Comparison of ENCODE assay signal across 24 cellular contexts in the genomic region with DNA sequence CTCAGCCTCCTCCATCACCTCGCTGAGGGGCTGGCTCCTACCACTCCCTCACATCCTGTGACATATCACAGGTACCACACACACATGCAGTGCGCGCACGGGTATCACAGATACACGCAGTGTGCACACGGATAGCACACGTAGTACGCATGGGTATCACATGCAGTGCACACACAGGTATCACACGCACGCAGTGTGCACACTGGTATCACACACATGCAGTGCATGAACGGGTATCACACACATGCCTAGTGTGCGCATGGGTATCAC. TPM values are rescaled to one million over a fixed set of nuclear protein-coding genes. Genes with fewer than 3 reads are reported as not detected.
DNase-seq lines count a peak whose midpoint lies in the region; ATAC-seq and FAIRE-seq lines count a peak whose summit lies in the region.
"Had no signal": no experiment of that assay in that cellular context is flagged by ENCODE, and none has a peak within 500 bp of the region (broad histone marks: within the 10 kb centered on the region; RNA-seq: fewer than 3 reads in every experiment).

No MANE protein-coding gene starts in this region.

- no peaks in the 10 kb centered on the region for H3K27me3 ChIP-seq in naive thymus-derived CD4-positive, alpha-beta T cell (ENCODE audit: control insufficient read depth in 2 of 2, insufficient read depth in 2 of 2, low read length in 2 of 2)
- H3K27me3 ChIP-seq: gastrocnemius medialis, upper lobe of left lung had no signal

- H3K4me3 ChIP-seq in naive thymus-derived CD4-positive, alpha-beta T cell (ENCODE audit: low read length), result no peak overlapping the region
- H3K4me3 ChIP-seq: gastrocnemius medialis, lung, upper lobe of left lung had no signal

- H3K4me1 ChIP-seq in naive thymus-derived CD4-positive, alpha-beta T cell (ENCODE audit: control insufficient read depth in 2 of 2, insufficient read depth in 2 of 2, low read length in 2 of 2), result peaks cover 3 to 30% of the 10 kb centered on the region in 2 donors
- H3K4me1 ChIP-seq: gastrocnemius medialis had no signal

- intact Hi-C loops in activated CD4-positive, alpha-beta T cell treated with anti-CD3 and anti-CD28 coated beads, Interleukin-2, amount 10 ng/mL, durations not matched to agents 24 days and 14 days (cut with micrococcal nuclease), result no loop called here
- intact Hi-C loops in naive thymus-derived CD4-positive, alpha-beta T cell (cut with micrococcal nuclease), result loop anchor here in 1 of 2 donors (2.0 kb wide), 1 partner anchor 267 kb away; the partner anchor contains the start of genes GALNS and TRAPPC2L

- H3K27me3 Mint-ChIP-seq in activated CD4-positive, alpha-beta T cell treated with anti-CD3 and anti-CD28 coated beads, Interleukin-2, amount 10 ng/mL, durations not matched to agents 7 days and 5 days, result no peaks in the 10 kb centered on the region
- H3K27me3 Mint-ChIP-seq in activated CD4-positive, alpha-beta T cell treated with anti-CD3 and anti-CD28 coated beads, Interleukin-2, amount 10 ng/mL, durations not matched to agents 24 days and 14 days, result no peaks in the 10 kb centered on the region
- no peaks in the 10 kb centered on the region for H3K27me3 Mint-ChIP-seq in activated T-helper 17 cell treated with anti-CD3 and anti-CD28 coated beads, Interleukin-2, amount 50 U/mL, for 72 hours
- no peaks in the 10 kb centered on the region for H3K27me3 Mint-ChIP-seq in naive thymus-derived CD4-positive, alpha-beta T cell
- H3K27me3 Mint-ChIP-seq: dendritic cell treated with granulocyte-macrophage colony-stimulating factor and Interleukin-4, amounts not matched to agents 40 ng/mL and 50 ng/mL, for 4 days had no signal

- H3K4me3 Mint-ChIP-seq in activated CD4-positive, alpha-beta T cell treated with anti-CD3 and anti-CD28 coated beads, Interleukin-2, amount 10 ng/mL, durations not matched to agents 7 days and 5 days, result no peak overlapping the region
- no peak overlapping the region for H3K4me3 Mint-ChIP-seq in activated CD4-positive, alpha-beta T cell treated with anti-CD3 and anti-CD28 coated beads, Interleukin-2, amount 10 ng/mL, durations not matched to agents 24 days and 14 days
- no peak overlapping the region for H3K4me3 Mint-ChIP-seq in activated T-helper 17 cell treated with anti-CD3 and anti-CD28 coated beads, Interleukin-2, amount 50 U/mL, for 72 hours
- H3K4me3 Mint-ChIP-seq in naive thymus-derived CD4-positive, alpha-beta T cell, result peak overlapping the region in 9 of 10 donors; percentile 16 to 75 (median 46)
- H3K4me3 Mint-ChIP-seq: dendritic cell treated with granulocyte-macrophage colony-stimulating factor and Interleukin-4, amounts not matched to agents 40 ng/mL and 50 ng/mL, for 4 days had no signal

- H3K36me3 ChIP-seq in naive thymus-derived CD4-positive, alpha-beta T cell (ENCODE audit: control insufficient read depth in 2 of 3, insufficient read depth in 3 of 3, low read length in 3 of 3), result peaks cover 0 to 30% (median 0%) of the 10 kb centered on the region in 3 experiments

- POLR2A ChIA-PET in activated CD4-positive, alpha-beta T cell treated with anti-CD3 and anti-CD28 coated beads, Interleukin-2, amount 10 ng/mL, durations not matched to agents 7 days and 5 days (lab: Charles Lee), result no interaction called here
- POLR2A ChIA-PET in naive thymus-derived CD4-positive, alpha-beta T cell (lab: Charles Lee), result interaction anchor here (1.1 to 1.4 kb wide), 2 partner anchors 17 to 27 kb away, joined by 3 read pairs; no protein-coding TSS in a partner anchor

- peaks cover 39% of the 10 kb centered on the region for H3K4me1 Mint-ChIP-seq in activated CD4-positive, alpha-beta T cell treated with anti-CD3 and anti-CD28 coated beads, Interleukin-2, amount 10 ng/mL, durations not matched to agents 7 days and 5 days
- H3K4me1 Mint-ChIP-seq in activated CD4-positive, alpha-beta T cell treated with anti-CD3 and anti-CD28 coated beads, Interleukin-2, amount 10 ng/mL, durations not matched to agents 24 days and 14 days, result peaks cover 9% of the 10 kb centered on the region
- H3K4me1 Mint-ChIP-seq in activated T-helper 17 cell treated with anti-CD3 and anti-CD28 coated beads, Interleukin-2, amount 50 U/mL, for 72 hours, result peaks cover 4% of the 10 kb centered on the region
- H3K4me1 Mint-ChIP-seq in naive thymus-derived CD4-positive, alpha-beta T cell, result peaks cover 15 to 69% (median 41%) of the 10 kb centered on the region in 7 donors

- H3K27ac Mint-ChIP-seq in activated CD4-positive, alpha-beta T cell treated with anti-CD3 and anti-CD28 coated beads, Interleukin-2, amount 10 ng/mL, durations not matched to agents 7 days and 5 days, result peak overlapping the region; percentile 64
- no peak overlapping the region for H3K27ac Mint-ChIP-seq in activated CD4-positive, alpha-beta T cell treated with anti-CD3 and anti-CD28 coated beads, Interleukin-2, amount 10 ng/mL, durations not matched to agents 24 days and 14 days
- H3K27ac Mint-ChIP-seq in activated T-helper 17 cell treated with anti-CD3 and anti-CD28 coated beads, Interleukin-2, amount 50 U/mL, for 72 hours, result peak overlapping the region; percentile 41
- peak overlapping the region in 8 of 9 donors; percentile 29 to 99 (median 84) for H3K27ac Mint-ChIP-seq in naive thymus-derived CD4-positive, alpha-beta T cell
- H3K27ac Mint-ChIP-seq: dendritic cell treated with granulocyte-macrophage colony-stimulating factor and Interleukin-4, amounts not matched to agents 40 ng/mL and 50 ng/mL, for 4 days had no signal

- CTCF ChIA-PET in activated CD4-positive, alpha-beta T cell treated with anti-CD3 and anti-CD28 coated beads, Interleukin-2, amount 10 ng/mL, durations not matched to agents 7 days and 5 days (lab: Charles Lee), result no interaction called here
- CTCF ChIA-PET in naive thymus-derived CD4-positive, alpha-beta T cell (lab: Charles Lee), result interaction anchor here (1.0 kb wide), 1 partner anchor 26 kb away, joined by 3 read pairs; no protein-coding TSS in a partner anchor

- FAIRE-seq in HTR-8/SVneo (lab: Jason Lieb, UNC), result peak; percentile 75
- FAIRE-seq: HepG2, islet of Langerhans had no signal

- no peaks in the 10 kb centered on the region for H3K9me3 ChIP-seq in naive thymus-derived CD4-positive, alpha-beta T cell (ENCODE audit: control insufficient read depth in 2 of 3, low read length in 3 of 3)
- H3K9me3 ChIP-seq: gastrocnemius medialis, upper lobe of left lung had no signal

- H3K9me3 Mint-ChIP-seq in activated CD4-positive, alpha-beta T cell treated with anti-CD3 and anti-CD28 coated beads, Interleukin-2, amount 10 ng/mL, durations not matched to agents 7 days and 5 days, result no peaks in the 10 kb centered on the region
- peaks cover 8% of the 10 kb centered on the region for H3K9me3 Mint-ChIP-seq in activated CD4-positive, alpha-beta T cell treated with anti-CD3 and anti-CD28 coated beads, Interleukin-2, amount 10 ng/mL, durations not matched to agents 24 days and 14 days
- no peaks in the 10 kb centered on the region for H3K9me3 Mint-ChIP-seq in activated T-helper 17 cell treated with anti-CD3 and anti-CD28 coated beads, Interleukin-2, amount 50 U/mL, for 72 hours
- peaks cover 0 to 5% (median 0%) of the 10 kb centered on the region in 11 donors for H3K9me3 Mint-ChIP-seq in naive thymus-derived CD4-positive, alpha-beta T cell
- H3K9me3 Mint-ChIP-seq: dendritic cell treated with granulocyte-macrophage colony-stimulating factor and Interleukin-4, amounts not matched to agents 40 ng/mL and 50 ng/mL, for 4 days had no signal

- ATAC-seq in activated T-helper 17 cell treated with anti-CD3 and anti-CD28 coated beads, Interleukin-2, amount 50 U/mL, for 72 hours (replicated peaks), result no peak
- no peak for ATAC-seq in naive thymus-derived CD4-positive, alpha-beta T cell
- ATAC-seq in HG02840 (IDR thresholded peaks at IDR 0.05; ENCODE audit: low FRiP score, unreplicated experiment), result no peak
- ATAC-seq: gastrocnemius medialis, HepG2, SK-N-SH treated with all-trans-retinoic acid at 6 μM for 48 hours had no signal

- DNase-seq in activated CD4-positive, alpha-beta T cell treated with anti-CD3 and anti-CD28 coated beads, Interleukin-2, amount 10 ng/mL, durations not matched to agents 7 days and 5 days, result no peak
- DNase-seq in activated CD4-positive, alpha-beta T cell treated with anti-CD3 and anti-CD28 coated beads, Interleukin-2, amount 10 ng/mL, durations not matched to agents 24 days and 14 days, result no peak
- DNase-seq in HTR-8/SVneo (ENCODE audit: insufficient read length, low spot score) (no peak), NCI-H2107 (lab: John Stamatoyannopoulos, UW) (no peak), kidney glomerular epithelial cell (lab: John Stamatoyannopoulos, UW) (no peak)
- DNase-seq in naive thymus-derived CD4-positive, alpha-beta T cell, result no peak
- DNase-seq: activated CD4-positive, alpha-beta T cell treated with anti-CD3 and anti-CD28 coated beads, Interleukin-2, amount 50 U/mL, for 1 hour; activated effector memory CD4-positive, alpha-beta T cell treated with anti-CD3 and anti-CD28 coated beads, Interleukin-2, amount 50 U/mL, for 16 hours; gastrocnemius medialis; GF-D8; H7; NCI-H1092 treated with DMSO at 0.1 percent for 48 hours; NCI-H187 treated with DMSO at 0.1 percent for 48 hours; NCI-H69 had no signal

- peaks cover 57% of the 10 kb centered on the region for H3K36me3 Mint-ChIP-seq in activated CD4-positive, alpha-beta T cell treated with anti-CD3 and anti-CD28 coated beads, Interleukin-2, amount 10 ng/mL, durations not matched to agents 7 days and 5 days (ENCODE audit: low read depth)
- H3K36me3 Mint-ChIP-seq in activated CD4-positive, alpha-beta T cell treated with anti-CD3 and anti-CD28 coated beads, Interleukin-2, amount 10 ng/mL, durations not matched to agents 24 days and 14 days (ENCODE audit: low read depth), result peaks cover 54% of the 10 kb centered on the region
- H3K36me3 Mint-ChIP-seq in activated T-helper 17 cell treated with anti-CD3 and anti-CD28 coated beads, Interleukin-2, amount 50 U/mL, for 72 hours (ENCODE audit: low read depth), result peaks cover 30% of the 10 kb centered on the region
- peaks cover 4 to 38% (median 12%) of the 10 kb centered on the region in 5 donors for H3K36me3 Mint-ChIP-seq in naive thymus-derived CD4-positive, alpha-beta T cell

- peak overlapping the region; percentile 66 for H3K27ac ChIP-seq in naive thymus-derived CD4-positive, alpha-beta T cell (ENCODE audit: low read depth, low read length)
- H3K27ac ChIP-seq: 22Rv1, gastrocnemius medialis, VCaP had no signal

RNA-seq across cellular contexts. Expression of gene ACSF3, which starts 30.1 kb away (rescaled TPM):
- total RNA-seq in activated CD4-positive, alpha-beta T cell treated with anti-CD3 and anti-CD28 coated beads, Interleukin-2, amount 10 ng/mL, durations not matched to agents 7 days and 5 days, result 10 to 100 TPM; 57.3 to 62.0 TPM
- 41.1 and 41.6 TPM in 2 replicates for total RNA-seq in activated CD4-positive, alpha-beta T cell treated with anti-CD3 and anti-CD28 coated beads, Interleukin-2, amount 10 ng/mL, durations not matched to agents 24 days and 14 days
- 10 to 100 TPM; 35.4 to 47.9 TPM for total RNA-seq in activated T-helper 17 cell treated with anti-CD3 and anti-CD28 coated beads, Interleukin-2, amount 50 U/mL, for 72 hours
- total RNA-seq in naive thymus-derived CD4-positive, alpha-beta T cell, result 10 to 100 TPM; 61.9 to 84.1 (median 74.3) TPM
- polyA plus RNA-seq in naive thymus-derived CD4-positive, alpha-beta T cell, result 10 to 100 TPM; 26.2 to 45.7 TPM

RNA-seq across cellular contexts. Expression of gene CDH15, which starts 47.8 kb away (rescaled TPM):
- not detected for total RNA-seq in activated CD4-positive, alpha-beta T cell treated with anti-CD3 and anti-CD28 coated beads, Interleukin-2, amount 10 ng/mL, durations not matched to agents 7 days and 5 days
- total RNA-seq in activated CD4-positive, alpha-beta T cell treated with anti-CD3 and anti-CD28 coated beads, Interleukin-2, amount 10 ng/mL, durations not matched to agents 24 days and 14 days, result not detected in 2 replicates
- total RNA-seq in activated T-helper 17 cell treated with anti-CD3 and anti-CD28 coated beads, Interleukin-2, amount 50 U/mL, for 72 hours, result under 1 TPM; 0.15 to 0.37 TPM
- total RNA-seq in naive thymus-derived CD4-positive, alpha-beta T cell, result not detected
- polyA plus RNA-seq in naive thymus-derived CD4-positive, alpha-beta T cell, result not detected

Comparison
In these comparisons a context has a peak if more than half of its experiments do, and no peak if none do; other contexts are left out.
1. H3K4me3 Mint-ChIP-seq: peak in naive thymus-derived CD4-positive, alpha-beta T cell (9 of 10); none in activated CD4-positive, alpha-beta T cell treated with anti-CD3 and anti-CD28 coated beads, Interleukin-2, amount 10 ng/mL, durations not matched to agents 7 days and 5 days (single experiment), activated CD4-positive, alpha-beta T cell treated with anti-CD3 and anti-CD28 coated beads, Interleukin-2, amount 10 ng/mL, durations not matched to agents 24 days and 14 days (single experiment) and activated T-helper 17 cell treated with anti-CD3 and anti-CD28 coated beads, Interleukin-2, amount 50 U/mL, for 72 hours (single experiment).